Comparison of ENCODE assay signal across 9 cellular contexts in genomic region chr1:48202030-48202752, GRCh38. TPM values are rescaled to one million over a fixed set of nuclear protein-coding genes. Genes with fewer than 3 reads are reported as not detected.
DNase-seq lines count a peak whose midpoint lies in the region; TF ChIP-seq lines count a peak whose summit lies in the region.
"Had no signal": no experiment of that assay in that cellular context is flagged by ENCODE, and none has a peak within 500 bp of the region (broad histone marks: within the 10 kb centered on the region; RNA-seq: fewer than 3 reads in every experiment).

No MANE protein-coding gene starts in this region.

- H3K4me1 Mint-ChIP-seq in activated T-helper 2 cell treated with anti-CD3 and anti-CD28 coated beads, Interferon-gamma antibody, Interleukin-2, Interleukin-4, amounts not matched to agents 10 μg/mL and 5 μg/mL and 100 μg/mL, durations not matched to agents 14 hours and 24 hours and 36 hours (ENCODE audit: low read depth): peaks cover 2% of the 10 kb centered on the region

- DNase-seq in activated effector memory CD4-positive, alpha-beta T cell treated with anti-CD3 and anti-CD28 coated beads, Interleukin-2, amount 50 U/mL, for 16 hours: peak; percentile 77
- DNase-seq in activated effector memory CD4-positive, alpha-beta T cell treated with Interleukin-2 at 50 U/mL for 16 hours: no peak
- DNase-seq in LNCaP clone FGC (ENCODE audit: low read depth) (peak; percentile 27), RWPE1 (ENCODE audit: low spot score) (peak; percentile 48), glomerular visceral epithelial cell (ENCODE audit: extremely low spot score) (peak; percentile 96), uterus (peak; percentile 47 to 56)
- DNase-seq in activated T-helper 2 cell treated with anti-CD3 and anti-CD28 coated beads, Interferon-gamma antibody, Interleukin-2, Interleukin-4, amounts not matched to agents 10 μg/mL and 5 μg/mL and 100 μg/mL, durations not matched to agents 14 hours and 24 hours and 36 hours (ENCODE audit: low spot score): peak; percentile 27

- no peak overlapping the region for H3K4me2 ChIP-seq in parathyroid adenoma (ENCODE audit: low read length)

- no peaks in the 10 kb centered on the region for H3K27me3 ChIP-seq in parathyroid adenoma (ENCODE audit: control insufficient read depth, insufficient read depth, low read length)
- no peaks in the 10 kb centered on the region for H3K27me3 ChIP-seq in uterus

- POLR2A ChIA-PET in RWPE1 (lab: Yijun Ruan, JAX; ENCODE audit: low non-redundant PET): no interaction called here

- H2AFZ ChIP-seq in parathyroid adenoma: no peak overlapping the region

- no peak overlapping the region for H3K27ac Mint-ChIP-seq in activated T-helper 2 cell treated with anti-CD3 and anti-CD28 coated beads, Interferon-gamma antibody, Interleukin-2, Interleukin-4, amounts not matched to agents 10 μg/mL and 5 μg/mL and 100 μg/mL, durations not matched to agents 14 hours and 24 hours and 36 hours

- no peaks in the 10 kb centered on the region for H3K36me3 ChIP-seq in parathyroid adenoma (ENCODE audit: control insufficient read depth, insufficient read depth, low read length)
- H3K36me3 ChIP-seq in uterus: no peaks in the 10 kb centered on the region

- TF ChIP-seq POLR2A in uterus (IDR thresholded peaks at IDR 0.05): no peak

- no peaks in the 10 kb centered on the region for H3K9me3 Mint-ChIP-seq in activated T-helper 2 cell treated with anti-CD3 and anti-CD28 coated beads, Interferon-gamma antibody, Interleukin-2, Interleukin-4, amounts not matched to agents 10 μg/mL and 5 μg/mL and 100 μg/mL, durations not matched to agents 14 hours and 24 hours and 36 hours

- H3K4me3 ChIP-seq in LNCaP clone FGC (ENCODE audit: low read depth, low read length) (no peak overlapping the region), parathyroid adenoma (ENCODE audit: low read depth, low read length) (no peak overlapping the region), uterus (no peak overlapping the region)

- H3K4me3 Mint-ChIP-seq in activated T-helper 2 cell treated with anti-CD3 and anti-CD28 coated beads, Interferon-gamma antibody, Interleukin-2, Interleukin-4, amounts not matched to agents 10 μg/mL and 5 μg/mL and 100 μg/mL, durations not matched to agents 14 hours and 24 hours and 36 hours (ENCODE audit: low read depth): no peak overlapping the region

- peak; percentile 94 for TF ChIP-seq CTCF in LNCaP clone FGC (IDR thresholded peaks at IDR 0.05; ENCODE audit: control insufficient read depth, extremely low read depth, insufficient read depth)
- peak; percentile 79 for TF ChIP-seq CTCF in RWPE1 (conservative IDR thresholded peaks at IDR 0.05; ENCODE audit: low read depth)
- TF ChIP-seq CTCF in parathyroid adenoma (IDR thresholded peaks at IDR 0.05): peak; percentile 73
- TF ChIP-seq CTCF in uterus (IDR thresholded peaks at IDR 0.05): peak; percentile 65 to 78 (median 76)

- no peak overlapping the region for H3K9ac ChIP-seq in parathyroid adenoma

- H3K27ac ChIP-seq in RWPE1 (no peak overlapping the region), parathyroid adenoma (no peak overlapping the region), uterus (no peak overlapping the region)

- H3K4me1 ChIP-seq in parathyroid adenoma: no peaks in the 10 kb centered on the region
- H3K4me1 ChIP-seq in uterus: no peaks in the 10 kb centered on the region

- peaks cover 2% of the 10 kb centered on the region for H3K27me3 Mint-ChIP-seq in activated T-helper 2 cell treated with anti-CD3 and anti-CD28 coated beads, Interferon-gamma antibody, Interleukin-2, Interleukin-4, amounts not matched to agents 10 μg/mL and 5 μg/mL and 100 μg/mL, durations not matched to agents 14 hours and 24 hours and 36 hours (ENCODE audit: low read depth)

- H3K9me3 ChIP-seq in parathyroid adenoma (ENCODE audit: control insufficient read depth, low read length): no peaks in the 10 kb centered on the region
- no peaks in the 10 kb centered on the region for H3K9me3 ChIP-seq in uterus

- H3K36me3 Mint-ChIP-seq in activated T-helper 2 cell treated with anti-CD3 and anti-CD28 coated beads, Interferon-gamma antibody, Interleukin-2, Interleukin-4, amounts not matched to agents 10 μg/mL and 5 μg/mL and 100 μg/mL, durations not matched to agents 14 hours and 24 hours and 36 hours (ENCODE audit: low read depth): no peaks in the 10 kb centered on the region

- CTCF ChIA-PET in RWPE1 (lab: Yijun Ruan, JAX): interaction anchor here (0.6 to 3.9 kb wide), 6 partner anchors 26 to 501 kb away, joined by 3 to 22 read pairs (median 4); no protein-coding TSS in a partner anchor

- H3K79me2 ChIP-seq in parathyroid adenoma: no peaks in the 10 kb centered on the region

- intact Hi-C loops in activated T-helper 2 cell treated with anti-CD3 and anti-CD28 coated beads, Interferon-gamma antibody, Interleukin-2, Interleukin-4, amounts not matched to agents 10 μg/mL and 5 μg/mL and 100 μg/mL, durations not matched to agents 14 hours and 24 hours and 36 hours (cut with micrococcal nuclease): loop anchor here (1.0 to 5.0 kb wide), 2 partner anchors 93 to 110 kb away; no protein-coding TSS in a partner anchor
- intact Hi-C loops in uterus (cut with DNase I; ENCODE audit: low total_unique reads): no loop called here

RNA-seq across cellular contexts. Expression of gene SLC5A9, which starts 20.3 kb away (rescaled TPM):
- total RNA-seq in activated T-helper 2 cell treated with anti-CD3 and anti-CD28 coated beads, Interferon-gamma antibody, Interleukin-2, Interleukin-4, amounts not matched to agents 10 μg/mL and 5 μg/mL and 100 μg/mL, durations not matched to agents 14 hours and 24 hours and 36 hours: not detected in 2 replicates
- under 1 TPM in 2 of 4 donors, not detected in 2; 0.21 to 0.82 TPM for total RNA-seq in uterus
- total RNA-seq: skeletal muscle tissue had no signal
